Comparison of ENCODE assay signal across 1 cellular context in genomic region chr7:997404-998395, GRCh38.
TF ChIP-seq lines count a peak whose summit lies in the region.

No MANE protein-coding gene starts in this region.

TF ChIP-seq in IMR-90, 13 proteins besides CTCF, POLR2A, EP300 and RAD21 (continued from another document):
- TF ChIP-seq MXI1 (IDR thresholded peaks at IDR 0.05; ENCODE audit: borderline replicate concordance, low read depth, low read length), result no peak
- TF ChIP-seq RCOR1 (IDR thresholded peaks at IDR 0.05; ENCODE audit: insufficient replicate concordance, low read length), result no peak
- TF ChIP-seq BHLHE40 (IDR thresholded peaks at IDR 0.05; ENCODE audit: low read depth, low read length), result no peak
- TF ChIP-seq SMC3 (IDR thresholded peaks at IDR 0.05; ENCODE audit: low read depth, low read length), result no peak
- no peak for TF ChIP-seq MAFK (IDR thresholded peaks at IDR 0.05; ENCODE audit: low read depth, low read length)
- TF ChIP-seq ELK1 (IDR thresholded peaks at IDR 0.05; ENCODE audit: borderline replicate concordance, low read depth, low read length), result no peak
- TF ChIP-seq USF2 (IDR thresholded peaks at IDR 0.05; ENCODE audit: low read depth, low read length), result no peak
- no peak for TF ChIP-seq NFE2L2 (IDR thresholded peaks at IDR 0.05; ENCODE audit: low read depth, low read length)
- TF ChIP-seq CEBPB (IDR thresholded peaks at IDR 0.05; ENCODE audit: low read depth, low read length), result no peak
TF ChIP-seq in IMR-90: peak in this region for 0.
